In genomic region chr1:236282719-236283118, GRCh38 we compare ENCODE assay signal across 8 cellular contexts. TPM values are rescaled to one million over a fixed set of nuclear protein-coding genes. Genes with fewer than 3 reads are reported as not detected.
A peak's percentile ranks its signal among the peaks of the same experiment; 100 is the strongest.
DNase-seq lines count a peak whose midpoint lies in the region; ATAC-seq and TF ChIP-seq lines count a peak whose summit lies in the region.

No MANE protein-coding gene starts in this region.

- peaks cover 42% of the 10 kb centered on the region for H3K27me3 Mint-ChIP-seq in Calu3 (ENCODE audit: unreplicated experiment)

- CTCF ChIA-PET in Calu3 (lab: Charles Lee), result no interaction called here

- whole genome bisulfite sequencing in ectodermal cell, 2 experiments, result 80% methylated on average over 1 of the region's 2 CpGs; no CpG with 5 or more reads in 1 of the 2 experiments

- H3K4me1 ChIP-seq in ectodermal cell (ENCODE audit: control insufficient read depth, insufficient read depth, low read length) (peaks cover 16% of the 10 kb centered on the region), neuron (ENCODE audit: insufficient read depth, low read length) (peaks cover 7% of the 10 kb centered on the region)

- H2AFZ ChIP-seq in neuron (ENCODE audit: low read depth, low read length), result no peak overlapping the region

- peaks cover 43% of the 10 kb centered on the region for H3K27me3 ChIP-seq in MG63
- peaks cover 29% of the 10 kb centered on the region for H3K27me3 ChIP-seq in ectodermal cell (ENCODE audit: control insufficient read depth, insufficient read depth, low read length, poor library complexity, severe bottlenecking)
- peaks cover 26% of the 10 kb centered on the region for H3K27me3 ChIP-seq in neuron (ENCODE audit: insufficient read depth, low read length)

- peak overlapping the region; percentile 54 for H3K27ac Mint-ChIP-seq in Calu3 (ENCODE audit: unreplicated experiment)

- BruUV-seq in Calu3 (replicated peaks; lab: Mats Ljungman, UMichigan), result no TSS peak

- no peaks in the 10 kb centered on the region for H3K36me3 ChIP-seq in MG63
- no peaks in the 10 kb centered on the region for H3K36me3 ChIP-seq in ectodermal cell (ENCODE audit: control insufficient read depth, insufficient read depth, low read length)
- no peaks in the 10 kb centered on the region for H3K36me3 ChIP-seq in neuron (ENCODE audit: insufficient read depth, low read length)

- no peak for TF ChIP-seq CTCF in Calu3 (IDR thresholded peaks at IDR 0.05; ENCODE audit: unreplicated experiment)

- ATAC-seq in GM21381 (IDR thresholded peaks at IDR 0.05; ENCODE audit: unreplicated experiment) (no peak), HG02884 (IDR thresholded peaks at IDR 0.05; ENCODE audit: unreplicated experiment) (no peak), GM19463 (IDR thresholded peaks at IDR 0.05; ENCODE audit: unreplicated experiment) (no peak)

- H3K4me3 ChIP-seq in MG63, result peak overlapping the region; percentile 87
- H3K4me3 ChIP-seq in ectodermal cell (ENCODE audit: insufficient read depth, low read depth, low read length), result peak overlapping the region; percentile 75
- H3K4me3 ChIP-seq in neuron (ENCODE audit: low read length), result peak overlapping the region; percentile 81

- DNase-seq in Calu3, result no peak
- no peak for DNase-seq in MG63
- DNase-seq in NCI-H2029 treated with DMSO at 0.1 percent for 48 hours (lab: John Stamatoyannopoulos, UW), result no peak

- peaks cover 19% of the 10 kb centered on the region for H3K36me3 Mint-ChIP-seq in Calu3 (ENCODE audit: insufficient read depth, unreplicated experiment)

- H3K4me3 Mint-ChIP-seq in Calu3 (ENCODE audit: low read depth, unreplicated experiment), result peak overlapping the region; percentile 70

- intact Hi-C loops in Calu3 (cut with micrococcal nuclease; ENCODE audit: unreplicated experiment), result loop anchor here (5.0 to 10.0 kb wide), 2 partner anchors 138 to 175 kb away; partner anchors contain the start of gene GPR137B

- H3K4me1 Mint-ChIP-seq in Calu3 (ENCODE audit: low read depth, unreplicated experiment), result peaks cover 23% of the 10 kb centered on the region

- H3K9me3 ChIP-seq in MG63 (no peaks in the 10 kb centered on the region), ectodermal cell (ENCODE audit: control insufficient read depth, low read length) (no peaks in the 10 kb centered on the region), neuron (ENCODE audit: low read length) (no peaks in the 10 kb centered on the region)

- H3K27ac ChIP-seq in ectodermal cell (ENCODE audit: insufficient read depth, low read depth, low read length, poor library complexity, severe bottlenecking), result no peak overlapping the region

- no peaks in the 10 kb centered on the region for H3K9me3 Mint-ChIP-seq in Calu3 (ENCODE audit: low read depth, unreplicated experiment)

RNA-seq across cellular contexts. Expression of gene ERO1B, which starts 1.0 kb away (rescaled TPM):
- 4.4 and 6.4 TPM in 2 replicates for total RNA-seq in Calu3 (2022)
- 0.40 and 0.86 TPM in 2 replicates for total RNA-seq in MG63 (2014; rRNA removed; shearing (Covaris generic); ENCODE audit: low replicate concordance)
- polyA plus RNA-seq in ectodermal cell (2013, experiment 1 of 4), result 2.6 TPM
- 3.4 TPM for polyA plus RNA-seq in ectodermal cell (2013, experiment 2 of 4)
- 3.4 TPM for polyA plus RNA-seq in ectodermal cell (2013, experiment 3 of 4)
- polyA plus RNA-seq in ectodermal cell (2013, experiment 4 of 4), result 3.1 TPM
